ENCODE assay signal across 27 cellular contexts in genomic region chr10:125710267-125710563, GRCh38. TPM values are rescaled to one million over a fixed set of nuclear protein-coding genes. Genes with fewer than 3 reads are reported as not detected.
DNase-seq lines count a peak whose midpoint lies in the region; ATAC-seq and TF ChIP-seq lines count a peak whose summit lies in the region.
"Had no signal": no experiment of that assay in that cellular context is flagged by ENCODE, and none has a peak within 500 bp of the region (broad histone marks: within the 10 kb centered on the region; RNA-seq: fewer than 3 reads in every experiment).

No MANE protein-coding gene starts in this region.

- DNase-seq in right cardiac atrium (peak in 1 of 3 donors; percentile 51), neural crest cell (ENCODE audit: low read depth, low spot score) (no peak), T-helper 9 cell (no peak), DMS153 (lab: John Stamatoyannopoulos, UW) (no peak)
- DNase-seq: activated CD4-positive, alpha-beta T cell treated with anti-CD3 and anti-CD28 coated beads for 36 hours; activated CD8-positive, alpha-beta T cell treated with anti-CD3 and anti-CD28 coated beads, Interleukin-2, amount 10 ng/mL, durations not matched to agents 7 days and 5 days; activated naive CD4-positive, alpha-beta T cell treated with anti-CD3 and anti-CD28 coated beads, Interleukin-2, amount 50 U/mL, for 16 hours; GM23248; NCI-H1436; NCI-H345; NCI-H69; nephron progenitor cell; pancreas; Peyer's patch; retina; SIG-M5; spleen; stimulated activated CD4-positive, alpha-beta T cell treated with anti-CD3 and anti-CD28 coated beads, Interleukin-2, amount 100 ng/mL, for 24 hours; stimulated activated naive CD8-positive, alpha-beta T cell treated with anti-CD3 and anti-CD28 coated beads, Interleukin-15, Interleukin-2, amounts not matched to agents 100 U/mL and 50 U/mL, for 24 hours had no signal

- peaks cover 11 to 58% (median 30%) of the 10 kb centered on the region in 10 experiments for H3K4me1 ChIP-seq in BLaER1 treated with 17β-estradiol and CSF1 and Interleukin-3, amounts not matched to agents 10 nM and 100 nM
- no peaks in the 10 kb centered on the region for H3K4me1 ChIP-seq in right cardiac atrium (ENCODE audit: control insufficient read depth, insufficient read depth, low read length)
- H3K4me1 ChIP-seq: spleen had no signal

- peak overlapping the region; percentile 21 to 78 (median 53); a peak in 17 of 22 replicates for H3K4me2 ChIP-seq in BLaER1 treated with 17β-estradiol and CSF1 and Interleukin-3, amounts not matched to agents 10 nM and 100 nM

- no peaks in the 10 kb centered on the region for H3K27me3 ChIP-seq in BLaER1 treated with 17β-estradiol and CSF1 and Interleukin-3, amounts not matched to agents 10 nM and 100 nM
- H3K27me3 ChIP-seq in right cardiac atrium (ENCODE audit: control insufficient read depth, insufficient read depth), result no peaks in the 10 kb centered on the region
- H3K27me3 ChIP-seq: pancreas, Peyer's patch, spleen had no signal

- no peaks in the 10 kb centered on the region for H3K27me3 Mint-ChIP-seq in neural crest cell (ENCODE audit: low read depth)
- H3K27me3 Mint-ChIP-seq: activated CD4-positive, alpha-beta T cell treated with anti-CD3 and anti-CD28 coated beads for 36 hours had no signal

- H3K9me3 Mint-ChIP-seq in neural crest cell, result no peaks in the 10 kb centered on the region

- no peaks in the 10 kb centered on the region; a peak in 1 of 22 replicates for H4K20me1 ChIP-seq in BLaER1 treated with 17β-estradiol and CSF1 and Interleukin-3, amounts not matched to agents 10 nM and 100 nM

- 0 out of 20 replicates have a peak overlapping the region, but pooled peaks of 1 of the 10 experiments have one; percentile 12 for H3K4me3 ChIP-seq in BLaER1 treated with 17β-estradiol and CSF1 and Interleukin-3, amounts not matched to agents 10 nM and 100 nM
- peak overlapping the region; percentile 48 for H3K4me3 ChIP-seq in right cardiac atrium (ENCODE audit: low read length)
- H3K4me3 ChIP-seq: GM23248, lung, pancreas, Peyer's patch, spleen had no signal

- ATAC-seq in right cardiac atrium (peak; percentile 59 to 63), GM21576 (IDR thresholded peaks at IDR 0.05; ENCODE audit: unreplicated experiment) (no peak), GM18909 (IDR thresholded peaks at IDR 0.05; ENCODE audit: poor library complexity, unreplicated experiment) (no peak)
- ATAC-seq: activated CD4-positive, alpha-beta T cell treated with anti-CD3 and anti-CD28 coated beads for 36 hours; activated CD8-positive, alpha-beta T cell treated with anti-CD3 and anti-CD28 coated beads, Interleukin-2, amount 10 ng/mL, durations not matched to agents 7 days and 5 days; stimulated activated naive CD8-positive, alpha-beta T cell treated with anti-CD3 and anti-CD28 coated beads, Interleukin-15, Interleukin-2, amounts not matched to agents 100 U/mL and 50 U/mL, for 24 hours had no signal

- H3K9me3 ChIP-seq in BLaER1 treated with 17β-estradiol and CSF1 and Interleukin-3, amounts not matched to agents 10 nM and 100 nM (replicated peaks in 1 of 11), result peaks cover 0 to 15% (median 7%) of the 10 kb centered on the region in 11 experiments; a peak in 7 of 22 replicates
- no peaks in the 10 kb centered on the region for H3K9me3 ChIP-seq in right cardiac atrium (ENCODE audit: control insufficient read depth, low read length)
- H3K9me3 ChIP-seq: pancreas, Peyer's patch had no signal

- 18% methylated on average over 6 of the region's 6 CpGs for WGBS in right cardiac atrium

- H3K36me3 Mint-ChIP-seq in neural crest cell (ENCODE audit: low read depth), result no peaks in the 10 kb centered on the region

- no peak for TF ChIP-seq CTCF in VCaP (conservative IDR thresholded peaks at IDR 0.05)
- TF ChIP-seq CTCF in neural crest cell (conservative IDR thresholded peaks at IDR 0.05), result no peak

- peak overlapping the region in 6 of 11 experiments; percentile 13 to 62 (median 26); a peak in 8 of 22 replicates for H3K9ac ChIP-seq in BLaER1 treated with 17β-estradiol and CSF1 and Interleukin-3, amounts not matched to agents 10 nM and 100 nM
- H3K9ac ChIP-seq: GM23248 had no signal

- peaks cover 38% of the 10 kb centered on the region for H3K4me1 Mint-ChIP-seq in neural crest cell
- H3K4me1 Mint-ChIP-seq: activated CD4-positive, alpha-beta T cell treated with anti-CD3 and anti-CD28 coated beads for 36 hours had no signal

- peak overlapping the region in 5 of 11 experiments; percentile 4 to 47 (median 13); a peak in 8 of 22 replicates for H3K27ac ChIP-seq in BLaER1 treated with 17β-estradiol and CSF1 and Interleukin-3, amounts not matched to agents 10 nM and 100 nM
- peak overlapping the region; percentile 19; the same call in 1 of the 2 replicates for H3K27ac ChIP-seq in VCaP
- peak overlapping the region; percentile 48 for H3K27ac ChIP-seq in right cardiac atrium (ENCODE audit: low read length)
- H3K27ac ChIP-seq: GM23248, pancreas, Peyer's patch had no signal

- no peak overlapping the region for H3K27ac Mint-ChIP-seq in neural crest cell (ENCODE audit: unreplicated experiment)
- H3K27ac Mint-ChIP-seq: activated CD4-positive, alpha-beta T cell treated with anti-CD3 and anti-CD28 coated beads for 36 hours; activated CD8-positive, alpha-beta T cell treated with anti-CD3 and anti-CD28 coated beads, Interleukin-2, amount 10 ng/mL, durations not matched to agents 7 days and 5 days; nephron progenitor cell had no signal

- peak overlapping the region; percentile 26 for H3K4me3 Mint-ChIP-seq in neural crest cell
- H3K4me3 Mint-ChIP-seq: activated CD4-positive, alpha-beta T cell treated with anti-CD3 and anti-CD28 coated beads for 36 hours; activated CD8-positive, alpha-beta T cell treated with anti-CD3 and anti-CD28 coated beads, Interleukin-2, amount 10 ng/mL, durations not matched to agents 7 days and 5 days; nephron progenitor cell had no signal

- intact Hi-C loops in right cardiac atrium (cut with DNase I), result no loop called here

- H3K36me3 ChIP-seq in BLaER1 treated with 17β-estradiol and CSF1 and Interleukin-3, amounts not matched to agents 10 nM and 100 nM, result no peaks in the 10 kb centered on the region
- H3K36me3 ChIP-seq: pancreas, Peyer's patch, spleen had no signal

RNA-seq across cellular contexts. Expression of gene EDRF1, which starts 9.3 kb away (rescaled TPM):
- total RNA-seq in right cardiac atrium (10 to 100 TPM; 12.0 to 14.7 (median 14.2) TPM), neural crest cell (42.7 and 46.9 TPM in 2 replicates)
- polyA plus RNA-seq in right cardiac atrium, result 10.8 TPM

RNA-seq across cellular contexts. Expression of gene TEX36, which starts 27.3 kb away (rescaled TPM):
- not detected for total RNA-seq in right cardiac atrium
- not detected for polyA plus RNA-seq in right cardiac atrium
- not detected in 2 replicates for total RNA-seq in neural crest cell
- total RNA-seq: activated CD4-positive, alpha-beta T cell treated with anti-CD3 and anti-CD28 coated beads for 36 hours; activated CD8-positive, alpha-beta T cell treated with anti-CD3 and anti-CD28 coated beads, Interleukin-2, amount 10 ng/mL, durations not matched to agents 7 days and 5 days; LHCN-M2; lung; pancreas; Peyer's patch; spleen; T-helper 2 cell treated with Interferon-gamma antibody and Interleukin-4, amounts not matched to agents 100 ng/mL and 5 ng/mL, for 36 hours; temporal lobe had no signal
- polyA plus RNA-seq: lung, pancreas, spleen had no signal

Comparison
In these comparisons a context has a peak if more than half of its experiments do, and no peak if none do; other contexts are left out.
1. ATAC-seq: peak in right cardiac atrium (2 of 2); none in GM21576 (single experiment) and GM18909 (single experiment).